ENCODE assay signal across 13 cellular contexts in genomic region chr2:202154613-202155281, GRCh38.
DNase-seq lines count a peak whose midpoint lies in the region; ATAC-seq and TF ChIP-seq lines count a peak whose summit lies in the region.
"Had no signal": no experiment of that assay in that cellular context is flagged by ENCODE, and none has a peak within 500 bp of the region (broad histone marks: within the 10 kb centered on the region; RNA-seq: fewer than 3 reads in every experiment).

No MANE protein-coding gene starts in this region.

- peak; percentile 73 for DNase-seq in IMR-90
- peak; percentile 59 for DNase-seq in left kidney (ENCODE audit: low read depth, low spot score)
- DNase-seq in smooth muscle cell of the brain vasculature (ENCODE audit: low read depth, low spot score) = peak; percentile 52
- no peak for DNase-seq in A172 (ENCODE audit: low spot score)
- DNase-seq in activated CD4-positive, alpha-beta T cell treated with anti-CD3 and anti-CD28 coated beads for 48 hours = no peak
- DNase-seq: Caco-2; CD8-positive, alpha-beta memory T cell; DMS53; GF-D8 had no signal

- peak overlapping the region; percentile 10; the same call in 1 of the 2 replicates for H4K91ac ChIP-seq in IMR-90 (ENCODE audit: insufficient read depth, low read depth, low read length)

- no peak overlapping the region for H2AK9ac ChIP-seq in IMR-90 (replicated peaks; ENCODE audit: low read depth, low read length, poor library complexity)

- H3K4me3 ChIP-seq in IMR-90 (ENCODE audit: insufficient read depth, low read depth, low read length) = no peak overlapping the region
- no peak overlapping the region for H3K4me3 ChIP-seq in neural cell (ENCODE audit: low read length)
- no peak overlapping the region for H3K4me3 ChIP-seq in gastroesophageal sphincter
- H3K4me3 ChIP-seq: A549, HAP-1 had no signal

- no peak overlapping the region for H3K27ac ChIP-seq in IMR-90 (ENCODE audit: insufficient read depth, low read length)
- H3K27ac ChIP-seq in neural cell (ENCODE audit: low read length) = no peak overlapping the region
- no peak overlapping the region for H3K27ac ChIP-seq in gastroesophageal sphincter
- H3K27ac ChIP-seq: A549 had no signal

- no peak for TF ChIP-seq CTCF in IMR-90 (conservative IDR thresholded peaks at IDR 0.05; ENCODE audit: low read depth, low read length)
- TF ChIP-seq CTCF in neural cell (IDR thresholded peaks at IDR 0.05; ENCODE audit: poor library complexity, severe bottlenecking) = no peak
- TF ChIP-seq CTCF in gastroesophageal sphincter (IDR thresholded peaks at IDR 0.05) = no peak

- H2BK120ac ChIP-seq in IMR-90 (ENCODE audit: low read depth, low read length) = peak overlapping the region; percentile 20

- no peak overlapping the region for H3K56ac ChIP-seq in IMR-90 (ENCODE audit: extremely low read depth, insufficient read depth, low read length)

- H3K4me2 ChIP-seq in IMR-90 (ENCODE audit: low read depth, low read length) (peak overlapping the region; percentile 16; the same call in 1 of the 2 replicates), neural cell (ENCODE audit: low read length) (no peak overlapping the region)
- H3K4me2 ChIP-seq: A549 had no signal

- peak overlapping the region; percentile 5 for H2AFZ ChIP-seq in IMR-90 (replicated peaks; ENCODE audit: low read length, poor library complexity)
- no peak overlapping the region for H2AFZ ChIP-seq in neural cell (ENCODE audit: low read depth, low read length)

- 0 out of 3 replicates have a peak overlapping the region, but pooled peaks have one; percentile 29 for H2BK15ac ChIP-seq in IMR-90 (ENCODE audit: low read depth, low read length)

- 0 out of 2 replicates have a peak, but pooled peaks cover 4% of the 10 kb centered on the region for H3K9me1 ChIP-seq in IMR-90 (ENCODE audit: insufficient read depth, low read length)

- CTCF ChIA-PET in IMR-90 (lab: Yijun Ruan, JAX) = interaction anchor here (0.8 to 0.9 kb wide), 2 partner anchors 14 to 24 kb away, joined by 3 to 4 read pairs; no protein-coding TSS in a partner anchor

- no peak overlapping the region for H4K5ac ChIP-seq in IMR-90 (ENCODE audit: low read depth, low read length)

- dilution Hi-C loops in IMR-90 (cut with HindIII; ENCODE audit: low sequenced_read_pairs, unreplicated experiment) = no loop called here

- H3K27me3 ChIP-seq in IMR-90 (ENCODE audit: control insufficient read depth, insufficient read depth, low read length) = no peaks in the 10 kb centered on the region
- H3K27me3 ChIP-seq in neural cell (ENCODE audit: insufficient read depth, low read depth, low read length) = no peaks in the 10 kb centered on the region
- no peaks in the 10 kb centered on the region for H3K27me3 ChIP-seq in gastroesophageal sphincter

- no peak for TF ChIP-seq EP300 in neural cell (conservative IDR thresholded peaks at IDR 0.05; ENCODE audit: poor library complexity, severe bottlenecking)
- no peak for TF ChIP-seq EP300 in gastroesophageal sphincter (IDR thresholded peaks at IDR 0.05)

- no peak overlapping the region for H2BK5ac ChIP-seq in IMR-90 (ENCODE audit: low read depth, low read length, poor library complexity, severe bottlenecking)

- H2AK5ac ChIP-seq in IMR-90 (ENCODE audit: low read depth, low read length) = no peak overlapping the region

- no peaks in the 10 kb centered on the region for H3K36me3 ChIP-seq in IMR-90 (ENCODE audit: control insufficient read depth, insufficient read depth, low read length)
- H3K36me3 ChIP-seq in neural cell (ENCODE audit: insufficient read depth, low read length) = no peaks in the 10 kb centered on the region
- H3K36me3 ChIP-seq in gastroesophageal sphincter = no peaks in the 10 kb centered on the region
- H3K36me3 ChIP-seq: HAP-1 had no signal

- H3K9me2 ChIP-seq in neural cell (ENCODE audit: insufficient read depth, low read length) = no peaks in the 10 kb centered on the region

- H3K9me3 ChIP-seq in IMR-90 (ENCODE audit: control insufficient read depth, insufficient read depth, low read length) (no peaks in the 10 kb centered on the region), neural cell (ENCODE audit: low read length) (no peaks in the 10 kb centered on the region), gastroesophageal sphincter (no peaks in the 10 kb centered on the region)
- H3K9me3 ChIP-seq: A549, Caco-2, HAP-1 had no signal

- intact Hi-C loops in IMR-90 (cut with micrococcal nuclease) = no loop called here

- in situ Hi-C loops in IMR-90 (cut with MboI; ENCODE audit: low sequenced_read_pairs) = no loop called here

- WGBS in IMR-90 (ENCODE audit: extremely low coverage in 2 of 2, insufficient read length in 1 of 2), 2 experiments = 19% methylated on average over 3 of the region's 11 CpGs; no CpG with 5 or more reads in 1 of the 2 experiments
- WGBS in gastroesophageal sphincter (ENCODE audit: low coverage in 1 of 2), 2 donors = 54 to 70% methylated on average over 5 to 11 of the region's 11 CpGs

- no peaks in the 10 kb centered on the region for H3F3A ChIP-seq in neural cell (ENCODE audit: insufficient read depth, low read length, poor library complexity, severe bottlenecking)

- ATAC-seq in IMR-90 (ENCODE audit: low read depth) = peak; percentile 47
- no peak for ATAC-seq in gastroesophageal sphincter
- ATAC-seq: A549 had no signal

- no TSS peak for BruUV-seq in IMR-90 (replicated peaks; lab: Mats Ljungman, UMichigan)

- H3K14ac ChIP-seq in IMR-90 (replicated peaks; ENCODE audit: low read depth, low read length) = no peak overlapping the region

- TF ChIP-seq RAD21 in IMR-90 (IDR thresholded peaks at IDR 0.05; ENCODE audit: low read length) = no peak
- TF ChIP-seq RAD21 in neural cell (conservative IDR thresholded peaks at IDR 0.05) = no peak

- TF ChIP-seq POLR2A in IMR-90 (IDR thresholded peaks at IDR 0.05; ENCODE audit: low read depth, low read length) (no peak), gastroesophageal sphincter (IDR thresholded peaks at IDR 0.05) (no peak)

- H3K4me1 ChIP-seq in IMR-90 (ENCODE audit: control insufficient read depth, insufficient read depth, low read length) (peaks cover 5% of the 10 kb centered on the region; the same call in 1 of the 2 replicates), gastroesophageal sphincter (peaks cover 0 to 13% (median 0%) of the 10 kb centered on the region in 3 donors)
- H3K4me1 ChIP-seq: A549 had no signal

- no peaks in the 10 kb centered on the region for H4K20me1 ChIP-seq in IMR-90 (ENCODE audit: insufficient read depth, low read length)
- H4K20me1 ChIP-seq in neural cell (ENCODE audit: insufficient read depth) = no peaks in the 10 kb centered on the region

- no peak overlapping the region for H3K23ac ChIP-seq in IMR-90 (ENCODE audit: low read depth, low read length)

- H3K4ac ChIP-seq in IMR-90 (ENCODE audit: low read depth, low read length) = no peak overlapping the region

- no peaks in the 10 kb centered on the region for H3K79me1 ChIP-seq in IMR-90 (ENCODE audit: low read depth in 1 of 2, low read length in 2 of 2)

- H3K79me2 ChIP-seq in neural cell (replicated peaks; ENCODE audit: insufficient read depth, low read length) = no peaks in the 10 kb centered on the region

- H3K9ac ChIP-seq in IMR-90 (ENCODE audit: low read depth, low read length) (no peak overlapping the region), neural cell (ENCODE audit: low read length) (no peak overlapping the region)

- POLR2A ChIA-PET in IMR-90 (lab: Charles Lee; ENCODE audit: unreplicated experiment) = no interaction called here

- H4K8ac ChIP-seq in IMR-90 (ENCODE audit: low read depth in 2 of 2, low read length in 2 of 2) = peak overlapping the region; percentile 10; a peak in 1 of 4 replicates

- H2BK20ac ChIP-seq in IMR-90 (ENCODE audit: low read depth, low read length) = no peak overlapping the region

- 0 out of 2 replicates have a peak overlapping the region, but pooled peaks have one; percentile 17 for H3K18ac ChIP-seq in IMR-90 (ENCODE audit: low read depth, low read length)

TF ChIP-seq in IMR-90, 13 proteins besides CTCF, POLR2A, EP300 and RAD21 (continues in another document):
- no peak for TF ChIP-seq SMC3 (IDR thresholded peaks at IDR 0.05; ENCODE audit: low read depth, low read length)
- TF ChIP-seq ELK1 (IDR thresholded peaks at IDR 0.05; ENCODE audit: borderline replicate concordance, low read depth, low read length) = no peak
- TF ChIP-seq MAFK (IDR thresholded peaks at IDR 0.05; ENCODE audit: low read depth, low read length) = no peak
- no peak for TF ChIP-seq RCOR1 (IDR thresholded peaks at IDR 0.05; ENCODE audit: insufficient replicate concordance, low read length)
- no peak for TF ChIP-seq NFE2L2 (IDR thresholded peaks at IDR 0.05; ENCODE audit: low read depth, low read length)
- TF ChIP-seq CHD1 (IDR thresholded peaks at IDR 0.05; ENCODE audit: low read depth, low read length) = no peak
- no peak for TF ChIP-seq MXI1 (IDR thresholded peaks at IDR 0.05; ENCODE audit: borderline replicate concordance, low read depth, low read length)

TF ChIP-seq in neural cell, 6 proteins besides CTCF, POLR2A, EP300 and RAD21:
- TF ChIP-seq POLR2AphosphoS5 (IDR thresholded peaks at IDR 0.05) = peak; percentile 72
- TF ChIP-seq EZH2 (IDR thresholded peaks at IDR 0.05; ENCODE audit: borderline replicate concordance, insufficient read depth, low read length, poor library complexity, severe bottlenecking) = no peak

Comparison
In these comparisons a context has a peak if more than half of its experiments do, and no peak if none do; other contexts are left out.
1. DNase-seq: peak in IMR-90 (single experiment), left kidney (single experiment) and smooth muscle cell of the brain vasculature (single experiment); none in A172 (single experiment) and activated CD4-positive, alpha-beta T cell treated with anti-CD3 and anti-CD28 coated beads for 48 hours (single experiment).